ENCODE assay signal across 19 cellular contexts in the genomic region with DNA sequence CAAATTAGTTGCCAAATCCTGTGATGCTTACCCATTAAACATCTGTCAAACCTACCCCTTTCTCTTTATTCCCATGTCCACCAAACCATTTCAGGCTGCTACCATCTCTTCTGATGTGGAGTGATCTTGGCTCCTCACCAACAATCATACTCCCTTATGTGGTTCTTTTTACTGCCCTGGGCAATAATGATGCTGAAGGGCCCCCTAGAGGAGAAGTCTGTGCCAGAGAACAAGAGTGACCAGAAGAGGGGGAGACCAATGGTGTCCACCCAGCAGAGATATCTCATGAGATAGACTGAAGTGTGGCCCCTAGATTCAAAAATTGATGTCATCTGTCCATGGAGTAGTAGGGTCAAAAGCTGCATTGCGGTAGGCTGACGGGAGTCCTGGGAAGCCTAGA.
"Had no signal": no experiment of that assay in that cellular context is flagged by ENCODE, and none has a peak within 500 bp of the region (broad histone marks: within the 10 kb centered on the region; RNA-seq: fewer than 3 reads in every experiment).

No MANE protein-coding gene starts in this region.

- H3K27me3 Mint-ChIP-seq: activated CD4-positive, alpha-beta memory T cell treated with anti-CD3 and anti-CD28 coated beads for 36 hours; activated CD4-positive, alpha-beta T cell treated with anti-CD3 and anti-CD28 coated beads for 36 hours had no signal

- H3K36me3 ChIP-seq: gastrocnemius medialis had no signal

- H3K4me1 ChIP-seq: body of pancreas, gastrocnemius medialis, parathyroid adenoma, tibial artery had no signal

- ATAC-seq: activated CD4-positive, alpha-beta T cell treated with anti-CD3 and anti-CD28 coated beads for 36 hours; body of pancreas; esophagus mucosa; gastrocnemius medialis; stimulated activated naive CD8-positive, alpha-beta T cell treated with anti-CD3 and anti-CD28 coated beads, Interleukin-15, Interleukin-2, amounts not matched to agents 100 U/mL and 50 U/mL, for 24 hours had no signal

- H3K36me3 Mint-ChIP-seq: natural killer cell had no signal

- H3K9me3 Mint-ChIP-seq: activated CD4-positive, alpha-beta memory T cell treated with anti-CD3 and anti-CD28 coated beads for 36 hours; natural killer cell; T-helper 2 cell treated with Interferon-gamma antibody and Interleukin-4, amounts not matched to agents 5 μg/mL and 100 μg/mL, for 36 hours had no signal

- H3K9ac ChIP-seq: parathyroid adenoma had no signal

- H3K27ac Mint-ChIP-seq: activated CD4-positive, alpha-beta memory T cell treated with anti-CD3 and anti-CD28 coated beads for 36 hours; activated CD4-positive, alpha-beta T cell treated with anti-CD3 and anti-CD28 coated beads for 36 hours; natural killer cell; T-helper 2 cell treated with Interferon-gamma antibody and Interleukin-4, amounts not matched to agents 5 μg/mL and 100 μg/mL, for 36 hours had no signal

- DNase-seq: activated CD4-positive, alpha-beta memory T cell treated with anti-CD3 and anti-CD28 coated beads for 36 hours; activated CD4-positive, alpha-beta T cell treated with anti-CD3 and anti-CD28 coated beads for 36 hours; activated naive CD4-positive, alpha-beta T cell; activated T-cell treated with anti-CD3 and anti-CD28 coated beads for 4 hours; body of pancreas; caudate nucleus; dorsolateral prefrontal cortex; gastrocnemius medialis; head of caudate nucleus; kidney; natural killer cell; stimulated activated CD4-positive, alpha-beta T cell treated with anti-CD3 and anti-CD28 coated beads, Interleukin-1b, Interleukin-23, amount 100 ng/mL, for 48 hours; stimulated activated naive CD8-positive, alpha-beta T cell treated with anti-CD3 and anti-CD28 coated beads, Interleukin-15, Interleukin-2, amounts not matched to agents 100 U/mL and 50 U/mL, for 24 hours; substantia nigra; tibial artery had no signal

- H3K27me3 ChIP-seq: body of pancreas, dorsolateral prefrontal cortex, gastrocnemius medialis, tibial artery had no signal

- H2AFZ ChIP-seq: parathyroid adenoma had no signal

- H3K79me2 ChIP-seq: parathyroid adenoma had no signal

- H3K4me3 Mint-ChIP-seq: activated CD4-positive, alpha-beta memory T cell treated with anti-CD3 and anti-CD28 coated beads for 36 hours; activated CD4-positive, alpha-beta T cell treated with anti-CD3 and anti-CD28 coated beads for 36 hours; natural killer cell; T-helper 2 cell treated with Interferon-gamma antibody and Interleukin-4, amounts not matched to agents 5 μg/mL and 100 μg/mL, for 36 hours had no signal

- H3K9me3 ChIP-seq: body of pancreas, gastrocnemius medialis, tibial artery had no signal

- H3K4me3 ChIP-seq: body of pancreas, dorsolateral prefrontal cortex, gastrocnemius medialis, lung, tibial artery had no signal
